ENCODE assay signal across 11 cellular contexts in the genomic region with DNA sequence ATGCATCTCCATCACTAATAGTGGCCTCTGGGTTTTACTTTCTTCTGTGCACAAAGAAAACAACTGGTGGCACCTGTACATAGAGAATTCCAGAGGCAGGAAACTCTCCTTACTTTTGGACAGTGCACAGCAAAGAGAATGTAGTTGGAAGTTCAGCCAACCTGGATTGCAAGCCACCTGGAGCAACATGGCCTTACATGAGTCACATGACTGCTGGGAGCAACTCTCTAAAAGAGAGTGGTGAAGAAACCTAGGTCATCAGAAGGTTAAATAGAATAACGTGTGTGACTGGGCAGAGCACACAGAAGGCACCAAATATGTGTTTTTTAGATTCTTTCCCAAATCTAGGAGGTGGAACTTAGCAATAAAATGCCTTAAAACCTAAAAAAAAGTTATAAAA. TPM values are rescaled to one million over a fixed set of nuclear protein-coding genes. Genes with fewer than 3 reads are reported as not detected.
"Had no signal": no experiment of that assay in that cellular context is flagged by ENCODE, and none has a peak within 500 bp of the region (broad histone marks: within the 10 kb centered on the region; RNA-seq: fewer than 3 reads in every experiment).

No MANE protein-coding gene starts in this region.

RNA-seq across cellular contexts. Expression of gene CA4, which starts 41.5 kb away (rescaled TPM):
- total RNA-seq: activated CD4-positive, alpha-beta memory T cell treated with anti-CD3 and anti-CD28 coated beads for 36 hours; activated CD4-positive, alpha-beta T cell treated with anti-CD3 and anti-CD28 coated beads for 36 hours; activated CD8-positive, alpha-beta memory T cell treated with anti-CD3 and anti-CD28 coated beads, Interleukin-2, amount 10 ng/mL, durations not matched to agents 7 days and 5 days; activated CD8-positive, alpha-beta T cell treated with anti-CD3 and anti-CD28 coated beads for 36 hours; activated naive CD8-positive, alpha-beta T cell treated with anti-CD3 and anti-CD28 coated beads, Interleukin-2, amount 10 ng/mL, durations not matched to agents 7 days and 5 days; activated T-helper 2 cell treated with anti-CD3 and anti-CD28 coated beads, Interferon-gamma antibody, Interleukin-2, Interleukin-4, amounts not matched to agents 10 μg/mL and 5 μg/mL and 100 μg/mL, durations not matched to agents 14 hours and 24 hours and 36 hours; bronchial epithelial cell; chondrocyte; T-helper 1 cell treated with Interleukin-12 subunit alpha and Interleukin-12 subunit beta and Interleukin-4 antibody, amounts not matched to agents 30 ng/mL and 1 ng/mL, for 36 hours; T-helper 17 cell; T-helper 2 cell treated with Interferon-gamma antibody and Interleukin-4, amounts not matched to agents 100 ng/mL and 5 ng/mL, for 36 hours had no signal
